In the genomic region with DNA sequence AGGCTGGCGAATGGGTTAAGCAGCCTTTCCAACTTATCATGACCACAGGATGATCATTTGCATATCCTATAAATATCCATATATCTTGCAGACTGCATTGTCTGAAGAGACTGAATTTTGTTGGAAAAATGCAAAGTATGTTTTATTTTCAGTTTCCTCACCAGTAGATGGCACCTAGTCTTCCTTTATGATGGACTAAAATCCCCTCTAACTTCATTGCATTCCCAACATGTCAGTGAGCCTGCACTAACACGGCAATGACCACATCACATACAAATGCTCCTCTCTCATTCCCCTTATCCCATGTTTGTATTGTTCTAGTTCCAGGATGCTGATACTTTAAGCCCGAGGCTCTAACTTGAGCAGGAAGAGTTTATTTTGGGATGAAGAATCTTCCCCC, we compare ENCODE assay signal across 8 cellular contexts. TPM values are rescaled to one million over a fixed set of nuclear protein-coding genes. Genes with fewer than 3 reads are reported as not detected.
DNase-seq lines count a peak whose midpoint lies in the region; ATAC-seq and TF ChIP-seq lines count a peak whose summit lies in the region.

No MANE protein-coding gene starts in this region.

- DNase-seq in ELR (ENCODE audit: low read depth): peak; percentile 53
- DNase-seq in NCI-H1694 (lab: John Stamatoyannopoulos, UW): peak; percentile 7
- peak; percentile 42 to 49 for DNase-seq in cardiac fibroblast (ENCODE audit: low read depth in 2 of 2)
- DNase-seq in mesothelial cell of epicardium (ENCODE audit: low spot score in 2 of 2, unreplicated experiment in 2 of 2): no peak
- no peak for DNase-seq in natural killer cell treated with Interleukin-12 subunit alpha and Interleukin-12 subunit beta and Interleukin-15 and Interleukin-18, amount 100 ng/mL, for 72 hours (ENCODE audit: low spot score)
- DNase-seq in activated CD4-positive, alpha-beta memory T cell treated with anti-CD3 and anti-CD28 coated beads for 36 hours: no peak
- DNase-seq in CD4-positive, alpha-beta memory T cell: no peak

- CTCF ChIA-PET in activated CD4-positive, alpha-beta memory T cell treated with anti-CD3 and anti-CD28 coated beads for 36 hours (lab: Charles Lee): no interaction called here
- CTCF ChIA-PET in CD4-positive, alpha-beta memory T cell (lab: Charles Lee; ENCODE audit: partially characterized antibody): interaction anchor here (0.8 to 1.1 kb wide), 2 partner anchors 187 to 190 kb away, joined by 3 read pairs; no protein-coding TSS in a partner anchor

- POLR2A ChIA-PET in activated CD4-positive, alpha-beta memory T cell treated with anti-CD3 and anti-CD28 coated beads for 36 hours (lab: Charles Lee): no interaction called here
- POLR2A ChIA-PET in CD4-positive, alpha-beta memory T cell (lab: Charles Lee; ENCODE audit: partially characterized antibody): no interaction called here

- peaks cover 6% of the 10 kb centered on the region for H3K4me1 Mint-ChIP-seq in mesothelial cell of epicardium
- no peaks in the 10 kb centered on the region for H3K4me1 Mint-ChIP-seq in natural killer cell treated with Interleukin-12 subunit alpha and Interleukin-12 subunit beta and Interleukin-15 and Interleukin-18, amount 100 ng/mL, for 72 hours (ENCODE audit: low read depth in 2 of 2)
- H3K4me1 Mint-ChIP-seq in activated CD4-positive, alpha-beta memory T cell treated with anti-CD3 and anti-CD28 coated beads for 36 hours (ENCODE audit: low read depth): peaks cover 4% of the 10 kb centered on the region
- peaks cover 0 to 4% (median under 1%) of the 10 kb centered on the region in 4 donors for H3K4me1 Mint-ChIP-seq in CD4-positive, alpha-beta memory T cell

- no peaks in the 10 kb centered on the region for H3K36me3 Mint-ChIP-seq in mesothelial cell of epicardium
- no peaks in the 10 kb centered on the region for H3K36me3 Mint-ChIP-seq in natural killer cell treated with Interleukin-12 subunit alpha and Interleukin-12 subunit beta and Interleukin-15 and Interleukin-18, amount 100 ng/mL, for 72 hours
- H3K36me3 Mint-ChIP-seq in activated CD4-positive, alpha-beta memory T cell treated with anti-CD3 and anti-CD28 coated beads for 36 hours: no peaks in the 10 kb centered on the region
- H3K36me3 Mint-ChIP-seq in CD4-positive, alpha-beta memory T cell: no peaks in the 10 kb centered on the region

- no peaks in the 10 kb centered on the region for H3K9me3 Mint-ChIP-seq in mesothelial cell of epicardium
- H3K9me3 Mint-ChIP-seq in natural killer cell treated with Interleukin-12 subunit alpha and Interleukin-12 subunit beta and Interleukin-15 and Interleukin-18, amount 100 ng/mL, for 72 hours: no peaks in the 10 kb centered on the region
- no peaks in the 10 kb centered on the region for H3K9me3 Mint-ChIP-seq in activated CD4-positive, alpha-beta memory T cell treated with anti-CD3 and anti-CD28 coated beads for 36 hours
- peaks cover 0 to 2% (median 0%) of the 10 kb centered on the region in 8 donors for H3K9me3 Mint-ChIP-seq in CD4-positive, alpha-beta memory T cell

- intact Hi-C loops in activated CD4-positive, alpha-beta memory T cell treated with anti-CD3 and anti-CD28 coated beads for 36 hours (cut with micrococcal nuclease): loop anchor here (10.0 kb wide), 1 partner anchor 185 kb away; no protein-coding TSS in a partner anchor
- intact Hi-C loops in CD4-positive, alpha-beta memory T cell (cut with micrococcal nuclease): loop anchor here (2.0 kb wide), 1 partner anchor 189 kb away; no protein-coding TSS in a partner anchor

- H3K27ac Mint-ChIP-seq in mesothelial cell of epicardium: peak overlapping the region; percentile 7
- H3K27ac Mint-ChIP-seq in natural killer cell treated with Interleukin-12 subunit alpha and Interleukin-12 subunit beta and Interleukin-15 and Interleukin-18, amount 100 ng/mL, for 72 hours: no peak overlapping the region
- no peak overlapping the region for H3K27ac Mint-ChIP-seq in activated CD4-positive, alpha-beta memory T cell treated with anti-CD3 and anti-CD28 coated beads for 36 hours
- H3K27ac Mint-ChIP-seq in CD4-positive, alpha-beta memory T cell: no peak overlapping the region

- no peak for TF ChIP-seq CTCF in cardiac fibroblast (IDR thresholded peaks at IDR 0.05; ENCODE audit: low read depth, low read length)
- no peak for TF ChIP-seq CTCF in mesothelial cell of epicardium (IDR thresholded peaks at IDR 0.05; ENCODE audit: unreplicated experiment)

- H3K4me3 Mint-ChIP-seq in mesothelial cell of epicardium: no peak overlapping the region
- H3K4me3 Mint-ChIP-seq in natural killer cell treated with Interleukin-12 subunit alpha and Interleukin-12 subunit beta and Interleukin-15 and Interleukin-18, amount 100 ng/mL, for 72 hours: no peak overlapping the region
- no peak overlapping the region for H3K4me3 Mint-ChIP-seq in activated CD4-positive, alpha-beta memory T cell treated with anti-CD3 and anti-CD28 coated beads for 36 hours
- no peak overlapping the region for H3K4me3 Mint-ChIP-seq in CD4-positive, alpha-beta memory T cell

- no peaks in the 10 kb centered on the region for H3K27me3 ChIP-seq in CD4-positive, alpha-beta memory T cell (ENCODE audit: insufficient read depth, low read length)

- peaks cover 21% of the 10 kb centered on the region for H3K27me3 Mint-ChIP-seq in mesothelial cell of epicardium (ENCODE audit: low read depth)
- peaks cover 22 to 34% of the 10 kb centered on the region in 2 donors for H3K27me3 Mint-ChIP-seq in natural killer cell treated with Interleukin-12 subunit alpha and Interleukin-12 subunit beta and Interleukin-15 and Interleukin-18, amount 100 ng/mL, for 72 hours
- peaks cover 4% of the 10 kb centered on the region for H3K27me3 Mint-ChIP-seq in activated CD4-positive, alpha-beta memory T cell treated with anti-CD3 and anti-CD28 coated beads for 36 hours
- H3K27me3 Mint-ChIP-seq in CD4-positive, alpha-beta memory T cell: peaks cover 5 to 9% of the 10 kb centered on the region in 2 donors

- no peaks in the 10 kb centered on the region for H3K4me1 ChIP-seq in CD4-positive, alpha-beta memory T cell (ENCODE audit: insufficient read depth, low read length)

- H3K4me3 ChIP-seq in cardiac fibroblast (replicated peaks in 1 of 2; ENCODE audit: low read depth in 2 of 2, low read length in 2 of 2): no peak overlapping the region
- H3K4me3 ChIP-seq in CD4-positive, alpha-beta memory T cell (ENCODE audit: low read length in 2 of 2): no peak overlapping the region

- no peak overlapping the region for H3K27ac ChIP-seq in CD4-positive, alpha-beta memory T cell (ENCODE audit: low read depth, low read length)

- no peaks in the 10 kb centered on the region for H3K9me3 ChIP-seq in CD4-positive, alpha-beta memory T cell (ENCODE audit: control insufficient read depth in 1 of 2, low read length in 2 of 2)

- no peak for ATAC-seq in GM18909 (IDR thresholded peaks at IDR 0.05; ENCODE audit: poor library complexity, unreplicated experiment)
- no peak for ATAC-seq in natural killer cell treated with Interleukin-12 subunit alpha and Interleukin-12 subunit beta and Interleukin-15 and Interleukin-18, amount 100 ng/mL, for 72 hours

- H3K36me3 ChIP-seq in CD4-positive, alpha-beta memory T cell (ENCODE audit: insufficient read depth, low read length): no peaks in the 10 kb centered on the region

RNA-seq across cellular contexts. Expression of gene MYBPC1, which starts 24.7 kb away (rescaled TPM):
- total RNA-seq in mesothelial cell of epicardium: not detected in 3 replicates
- total RNA-seq in natural killer cell treated with Interleukin-12 subunit alpha and Interleukin-12 subunit beta and Interleukin-15 and Interleukin-18, amount 100 ng/mL, for 72 hours: not detected
- total RNA-seq in activated CD4-positive, alpha-beta memory T cell treated with anti-CD3 and anti-CD28 coated beads for 36 hours: not detected
- not detected for total RNA-seq in CD4-positive, alpha-beta memory T cell
- not detected for polyA plus RNA-seq in CD4-positive, alpha-beta memory T cell

Comparison
In these comparisons a context has a peak if more than half of its experiments do, and no peak if none do; other contexts are left out.
1. DNase-seq: peak in ELR (single experiment), NCI-H1694 (single experiment) and cardiac fibroblast (2 of 2); none in mesothelial cell of epicardium (0 of 2), natural killer cell treated with Interleukin-12 subunit alpha and Interleukin-12 subunit beta and Interleukin-15 and Interleukin-18, amount 100 ng/mL, for 72 hours (single experiment), activated CD4-positive, alpha-beta memory T cell treated with anti-CD3 and anti-CD28 coated beads for 36 hours (single experiment) and CD4-positive, alpha-beta memory T cell (0 of 5).